In the genomic region with DNA sequence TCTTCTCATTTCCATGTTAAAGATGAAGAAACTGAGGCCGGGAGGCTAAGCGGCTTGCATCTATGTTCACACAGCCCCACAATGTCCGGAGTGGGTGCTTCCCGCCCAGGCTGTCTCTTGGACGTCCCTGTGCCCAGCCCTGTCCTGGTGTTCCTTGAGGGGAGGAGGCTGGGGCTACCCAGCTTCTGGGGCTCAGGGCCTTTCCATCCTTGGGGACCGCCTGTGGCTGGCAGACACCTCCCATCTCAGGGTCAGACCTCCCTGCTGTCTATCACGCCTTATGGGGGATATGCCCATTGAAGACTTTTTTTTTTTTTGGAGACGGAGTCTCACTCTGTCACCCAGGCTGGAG, we compare ENCODE assay signal across 17 cellular contexts.
DNase-seq lines count a peak whose midpoint lies in the region; ATAC-seq and TF ChIP-seq lines count a peak whose summit lies in the region.
"Had no signal": no experiment of that assay in that cellular context is flagged by ENCODE, and none has a peak within 500 bp of the region (broad histone marks: within the 10 kb centered on the region; RNA-seq: fewer than 3 reads in every experiment).

No MANE protein-coding gene starts in this region.

- H3K4me3 ChIP-seq in HCT116 (replicated peaks in 1 of 2; ENCODE audit: low read depth in 1 of 2, low read length in 2 of 2), result no peak overlapping the region
- no peak overlapping the region for H3K4me3 ChIP-seq in spleen
- no peak overlapping the region for H3K4me3 ChIP-seq in effector memory CD4-positive, alpha-beta T cell (ENCODE audit: insufficient read depth, low read depth, low read length, poor library complexity, severe bottlenecking)

- H3K79me2 ChIP-seq in HCT116 (ENCODE audit: insufficient read depth, low read length), result no peaks in the 10 kb centered on the region

- H3K27ac ChIP-seq in HCT116 (ENCODE audit: low read depth, low read length), result no peak overlapping the region
- no peak overlapping the region for H3K27ac ChIP-seq in spleen
- no peak overlapping the region for H3K27ac ChIP-seq in effector memory CD4-positive, alpha-beta T cell (ENCODE audit: insufficient read depth, low read length, poor library complexity, severe bottlenecking)

- H3K9ac ChIP-seq in HCT116 (ENCODE audit: low read length), result no peak overlapping the region

- RAD21 ChIA-PET in HCT116 (lab: Charles Lee; ENCODE audit: low non-redundant PET in 1 of 2, low total read pairs in 2 of 2, uncharacterized antibody in 2 of 2, unreplicated experiment in 2 of 2), result no interaction called here

- in situ Hi-C loops in GM13977 (cut with MboI; ENCODE audit: low pct_unique_long_range_greater_than_20kb, low sequenced_read_pairs, unreplicated experiment), result no loop called here

- POLR2A ChIA-PET in HCT116 (lab: Charles Lee), result no interaction called here

- intact Hi-C loops in HCT116 (cut with micrococcal nuclease) (no loop called here), spleen (cut with DNase I; ENCODE audit: low total_unique reads) (no loop called here)

- no peak overlapping the region for H2AFZ ChIP-seq in HCT116 (ENCODE audit: low read depth, low read length, poor library complexity, severe bottlenecking)

- no peak for TF ChIP-seq RAD21 in HCT116 (IDR thresholded peaks at IDR 0.05; ENCODE audit: low read depth)

- no peaks in the 10 kb centered on the region for H4K20me1 ChIP-seq in HCT116 (ENCODE audit: insufficient read depth)

- peak overlapping the region; percentile 45 for H3K4me2 ChIP-seq in HCT116 (ENCODE audit: low read length)

- TF ChIP-seq CTCF in HCT116 (IDR thresholded peaks at IDR 0.05 in 2 of 3, conservative IDR thresholded peaks at IDR 0.05 in 1 of 3; ENCODE audit: borderline replicate concordance in 1 of 3, insufficient read depth in 1 of 3, low read depth in 2 of 3, low read length in 2 of 3) (no peak), spleen (IDR thresholded peaks at IDR 0.05 in 8 of 11, conservative IDR thresholded peaks at IDR 0.05 in 3 of 11) (no peak), GM13977 (IDR thresholded peaks at IDR 0.05; ENCODE audit: extremely low read depth, insufficient read depth, missing control alignments) (no peak)

- DNase-seq in HCT116 (ENCODE audit: low read depth, low spot score), result no peak
- DNase-seq in ecto neural progenitor cell (ENCODE audit: low spot score), result peak; percentile 26
- peak; percentile 51 for DNase-seq in mesenteric fat pad (ENCODE audit: low spot score)
- DNase-seq in spleen, result peak; percentile 49
- no peak for DNase-seq in GM13977 (ENCODE audit: low spot score)
- no peak for DNase-seq in NCI-H345 (lab: John Stamatoyannopoulos, UW)
- no peak for DNase-seq in effector memory CD4-positive, alpha-beta T cell
- DNase-seq: DMS79 treated with DMSO at 0.1 percent for 48 hours, HCEC 1CT, KG1, NCI-H1694 treated with DMSO at 0.1 percent for 48 hours, NCI-H2107, NCI-H510A treated with DMSO at 0.1 percent for 48 hours, NCI-H774, OCI-M1, SHP77 treated with DMSO at 0.1 percent for 48 hours had no signal

- BruUV-seq in HCT116 (replicated peaks; lab: Mats Ljungman, UMichigan), result no TSS peak

- no peaks in the 10 kb centered on the region for H3K9me2 ChIP-seq in HCT116 (ENCODE audit: insufficient read depth)

- H3K9me3 ChIP-seq in HCT116 (ENCODE audit: control insufficient read depth in 1 of 2, insufficient read depth in 1 of 2, low read depth in 1 of 2, low read length in 2 of 2) (no peaks in the 10 kb centered on the region), spleen (no peaks in the 10 kb centered on the region)
- H3K9me3 ChIP-seq in effector memory CD4-positive, alpha-beta T cell (ENCODE audit: control insufficient read depth, low read length), result no peaks in the 10 kb centered on the region

- H3K36me3 ChIP-seq in HCT116 (ENCODE audit: control insufficient read depth in 1 of 2, insufficient read depth in 2 of 2, low read length in 2 of 2) (no peaks in the 10 kb centered on the region), spleen (no peaks in the 10 kb centered on the region)
- no peaks in the 10 kb centered on the region for H3K36me3 ChIP-seq in effector memory CD4-positive, alpha-beta T cell (ENCODE audit: control insufficient read depth, insufficient read depth, low read length)

- CTCF ChIA-PET in HCT116 (lab: Charles Lee), result no interaction called here

- TF ChIP-seq POLR2A in HCT116 (IDR thresholded peaks at IDR 0.05; ENCODE audit: borderline replicate concordance, extremely low read depth, insufficient read depth, insufficient read length), result no peak
- TF ChIP-seq POLR2A in spleen (IDR thresholded peaks at IDR 0.05), result no peak

- H3K27me3 ChIP-seq in HCT116 (ENCODE audit: insufficient read depth, low read length) (no peaks in the 10 kb centered on the region), spleen (replicated peaks in 1 of 7) (peaks cover 0 to 98% (median 80%) of the 10 kb centered on the region in 7 donors)
- H3K27me3 ChIP-seq in effector memory CD4-positive, alpha-beta T cell (replicated peaks; ENCODE audit: control insufficient read depth, insufficient read depth, low read length, poor library complexity, severe bottlenecking), result peaks cover 10% of the 10 kb centered on the region

- WGBS in spleen, 5 donors, result 67 to 87% (median 78%) methylated on average over 8 of the region's 8 CpGs

- peak; percentile 18; the same call in 1 of the 2 replicates for ATAC-seq in HCT116
- ATAC-seq: SK-N-SH treated with all-trans-retinoic acid at 6 μM for 48 hours had no signal

- H3K4me1 ChIP-seq in HCT116 (ENCODE audit: control insufficient read depth in 1 of 2, insufficient read depth in 2 of 2, low read length in 2 of 2) (peaks cover 4 to 14% of the 10 kb centered on the region in 2 experiments), spleen (peaks cover 0 to 12% (median 4%) of the 10 kb centered on the region in 6 donors)
- no peaks in the 10 kb centered on the region for H3K4me1 ChIP-seq in effector memory CD4-positive, alpha-beta T cell (ENCODE audit: control insufficient read depth, insufficient read depth, low read length, poor library complexity, severe bottlenecking)

TF ChIP-seq in HCT116, 20 proteins besides CTCF, POLR2A, EP300 and RAD21 (continues in another document):
- no peak for TF ChIP-seq JUND (IDR thresholded peaks at IDR 0.05)
- TF ChIP-seq, protein P1, sequence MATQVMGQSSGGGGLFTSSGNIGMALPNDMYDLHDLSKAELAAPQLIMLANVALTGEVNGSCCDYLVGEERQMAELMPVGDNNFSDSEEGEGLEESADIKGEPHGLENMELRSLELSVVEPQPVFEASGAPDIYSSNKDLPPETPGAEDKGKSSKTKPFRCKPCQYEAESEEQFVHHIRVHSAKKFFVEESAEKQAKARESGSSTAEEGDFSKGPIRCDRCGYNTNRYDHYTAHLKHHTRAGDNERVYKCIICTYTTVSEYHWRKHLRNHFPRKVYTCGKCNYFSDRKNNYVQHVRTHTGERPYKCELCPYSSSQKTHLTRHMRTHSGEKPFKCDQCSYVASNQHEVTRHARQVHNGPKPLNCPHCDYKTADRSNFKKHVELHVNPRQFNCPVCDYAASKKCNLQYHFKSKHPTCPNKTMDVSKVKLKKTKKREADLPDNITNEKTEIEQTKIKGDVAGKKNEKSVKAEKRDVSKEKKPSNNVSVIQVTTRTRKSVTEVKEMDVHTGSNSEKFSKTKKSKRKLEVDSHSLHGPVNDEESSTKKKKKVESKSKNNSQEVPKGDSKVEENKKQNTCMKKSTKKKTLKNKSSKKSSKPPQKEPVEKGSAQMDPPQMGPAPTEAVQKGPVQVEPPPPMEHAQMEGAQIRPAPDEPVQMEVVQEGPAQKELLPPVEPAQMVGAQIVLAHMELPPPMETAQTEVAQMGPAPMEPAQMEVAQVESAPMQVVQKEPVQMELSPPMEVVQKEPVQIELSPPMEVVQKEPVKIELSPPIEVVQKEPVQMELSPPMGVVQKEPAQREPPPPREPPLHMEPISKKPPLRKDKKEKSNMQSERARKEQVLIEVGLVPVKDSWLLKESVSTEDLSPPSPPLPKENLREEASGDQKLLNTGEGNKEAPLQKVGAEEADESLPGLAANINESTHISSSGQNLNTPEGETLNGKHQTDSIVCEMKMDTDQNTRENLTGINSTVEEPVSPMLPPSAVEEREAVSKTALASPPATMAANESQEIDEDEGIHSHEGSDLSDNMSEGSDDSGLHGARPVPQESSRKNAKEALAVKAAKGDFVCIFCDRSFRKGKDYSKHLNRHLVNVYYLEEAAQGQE (IDR thresholded peaks at IDR 0.05; ENCODE audit: low read depth), result no peak
- TF ChIP-seq CBX3 (IDR thresholded peaks at IDR 0.05; ENCODE audit: low read depth), result no peak
- TF ChIP-seq EGR1 (IDR thresholded peaks at IDR 0.05; ENCODE audit: low read depth), result no peak
- TF ChIP-seq ZNF274 (IDR thresholded peaks at IDR 0.05; ENCODE audit: low read depth, low read length), result no peak
- no peak for TF ChIP-seq ELF1 (IDR thresholded peaks at IDR 0.05; ENCODE audit: borderline replicate concordance, low read depth)
- TF ChIP-seq EZH2 (IDR thresholded peaks at IDR 0.05), result no peak
- TF ChIP-seq SIN3A (IDR thresholded peaks at IDR 0.05; ENCODE audit: low read depth), result no peak
- TF ChIP-seq FOSL1 (IDR thresholded peaks at IDR 0.05; ENCODE audit: low read depth), result no peak
- TF ChIP-seq POLR2AphosphoS5 (IDR thresholded peaks at IDR 0.05; ENCODE audit: low read depth, low read length), result no peak
- no peak for TF ChIP-seq ZFX (IDR thresholded peaks at IDR 0.05)
- TF ChIP-seq SRF (IDR thresholded peaks at IDR 0.05; ENCODE audit: low read depth), result no peak
- TF ChIP-seq TCF7L2 (IDR thresholded peaks at IDR 0.05; ENCODE audit: borderline replicate concordance, extremely low read depth, insufficient read depth, insufficient read length), result no peak
- TF ChIP-seq, protein P2, sequence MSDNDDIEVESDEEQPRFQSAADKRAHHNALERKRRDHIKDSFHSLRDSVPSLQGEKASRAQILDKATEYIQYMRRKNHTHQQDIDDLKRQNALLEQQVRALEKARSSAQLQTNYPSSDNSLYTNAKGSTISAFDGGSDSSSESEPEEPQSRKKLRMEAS (IDR thresholded peaks at IDR 0.05), result no peak
- no peak for TF ChIP-seq CEBPB (IDR thresholded peaks at IDR 0.05; ENCODE audit: low read depth)
- no peak for TF ChIP-seq SP1 (IDR thresholded peaks at IDR 0.05; ENCODE audit: low read depth)
- TF ChIP-seq EZH2phosphoT487 (IDR thresholded peaks at IDR 0.05; ENCODE audit: borderline replicate concordance), result no peak
- TF ChIP-seq YY1 (IDR thresholded peaks at IDR 0.05; ENCODE audit: extremely low read depth, insufficient replicate concordance, low read depth, low read length), result no peak

Comparison
In these comparisons a context has a peak if more than half of its experiments do, and no peak if none do; other contexts are left out.
1. DNase-seq: peak in ecto neural progenitor cell (single experiment), mesenteric fat pad (single experiment) and spleen (single experiment); none in HCT116 (single experiment), GM13977 (single experiment), NCI-H345 (single experiment) and effector memory CD4-positive, alpha-beta T cell (0 of 3).